Comparison of ENCODE assay signal across 3 cellular contexts in the genomic region with DNA sequence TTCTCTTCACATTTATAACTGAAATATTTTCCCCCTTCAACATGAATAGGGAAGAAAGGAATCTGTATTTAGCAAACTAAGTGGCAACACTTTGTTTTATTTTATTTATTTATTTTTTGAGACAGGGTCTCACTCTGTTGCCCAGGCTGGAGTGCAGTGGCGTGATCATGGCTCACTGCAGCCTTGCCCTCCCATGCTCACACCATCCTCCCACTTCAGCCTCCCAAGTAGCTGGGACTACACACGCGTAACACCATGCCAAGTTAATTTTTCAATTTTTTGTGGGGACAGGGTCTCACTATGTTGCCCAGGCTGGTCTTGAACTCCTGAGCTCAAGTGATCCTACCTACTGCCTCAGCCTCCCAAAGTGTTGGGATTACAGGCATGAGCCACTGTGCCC. TPM values are rescaled to one million over a fixed set of nuclear protein-coding genes. Genes with fewer than 3 reads are reported as not detected.
DNase-seq lines count a peak whose midpoint lies in the region; ATAC-seq, FAIRE-seq and TF ChIP-seq lines count a peak whose summit lies in the region.
"Not testable (repeated sequence)": the region's sequence is repeated elsewhere in the genome, so short reads cannot be mapped to it uniquely, and the experiment has no call there.

No MANE protein-coding gene starts in this region.

- H3K79me2 ChIP-seq in HepG2 (ENCODE audit: insufficient read depth, low read length): not testable (repeated sequence)

- 98% methylated on average over 3 of the region's 3 CpGs for WGBS in HepG2 (ENCODE audit: low lambda C conversion rate)

- H2AFZ ChIP-seq in HepG2 (ENCODE audit: low read length): not testable (repeated sequence)

- not testable (repeated sequence) for H3K9me3 ChIP-seq in HEK293 (ENCODE audit: control insufficient read depth, insufficient read depth, low read depth, low read length); HepG2 (ENCODE audit: low read length)

- FAIRE-seq in HepG2 (lab: Jason Lieb, UNC): not testable (repeated sequence)

- peaks cover 14% of the 10 kb centered on the region for H3K36me3 Mint-ChIP-seq in WTC11

- not testable (repeated sequence) for TF ChIP-seq RAD21 in HepG2 (CRISPR knock-in tag; IDR thresholded peaks at IDR 0.05)

- not testable (repeated sequence) for TF ChIP-seq CTCF in HEK293 (tag by site-specific recombination; IDR thresholded peaks at IDR 0.05); WTC11 (IDR thresholded peaks at IDR 0.05); HepG2 (CRISPR knock-in tag; IDR thresholded peaks at IDR 0.05)

- not testable (repeated sequence) for H3K27ac ChIP-seq in HEK293 (ENCODE audit: extremely low read depth, low read depth, low read length); HepG2 (ENCODE audit: extremely low read length, insufficient read depth, low read length)

- not testable (repeated sequence) for H3K4me1 Mint-ChIP-seq in WTC11

- intact Hi-C loops in HepG2 (cut with micrococcal nuclease; ENCODE audit: unreplicated experiment): not testable (repeated sequence)

- not testable (repeated sequence) for H3K4me1 ChIP-seq in HEK293 (ENCODE audit: control insufficient read depth, insufficient read depth, low read length)
- peaks cover 38% of the 10 kb centered on the region for H3K4me1 ChIP-seq in HepG2 (ENCODE audit: insufficient read depth, low read length)

- H3K9me3 Mint-ChIP-seq in WTC11: not testable (repeated sequence)

- not testable (repeated sequence) for TF ChIP-seq EP300 in HepG2 (IDR thresholded peaks at IDR 0.05; ENCODE audit: low read depth in 2 of 2, low read length in 2 of 2); HepG2 (CRISPR knock-in tag; IDR thresholded peaks at IDR 0.05; ENCODE audit: borderline replicate concordance)

- in situ Hi-C loops in HepG2 (cut with HindIII; ENCODE audit: extremely low pct_ligation_motif_present, low pct_unique_long_range_greater_than_20kb): not testable (repeated sequence)

- H3K27me3 Mint-ChIP-seq in WTC11 (ENCODE audit: low read depth): not testable (repeated sequence)

- CTCF ChIA-PET in HEK293 (lab: Yijun Ruan, JAX); HepG2 (lab: Yijun Ruan, JAX; ENCODE audit: low intra/inter-chr PET ratio, low total read pairs): not testable (repeated sequence)
- CTCF ChIA-PET in WTC11 (lab: Charles Lee): interaction anchor here (1.0 kb wide), 1 partner anchor 226 kb away, joined by 4 read pairs; no protein-coding TSS in a partner anchor

- not testable (repeated sequence) for H3K27ac Mint-ChIP-seq in WTC11

- POLR2A ChIA-PET in HEK293 (lab: Yijun Ruan, JAX); WTC11 (lab: Charles Lee); HepG2 (lab: Yijun Ruan, JAX): not testable (repeated sequence)

- H3K4me3 ChIP-seq in HEK293 (ENCODE audit: low read depth, low read length); HepG2 (replicated peaks in 1 of 3; ENCODE audit: insufficient read depth in 1 of 3, low read depth in 2 of 3, low read length in 3 of 3): not testable (repeated sequence)

- not testable (repeated sequence) for H3K4me3 Mint-ChIP-seq in WTC11

- not testable (repeated sequence) for H3K4me2 ChIP-seq in HepG2 (ENCODE audit: low read depth, low read length)

- not testable (repeated sequence) for ATAC-seq in WTC11, HepG2

- BruUV-seq in HepG2 (replicated peaks; lab: Mats Ljungman, UMichigan): not testable (repeated sequence)

- not testable (repeated sequence) for TF ChIP-seq POLR2A in HepG2 (IDR thresholded peaks at IDR 0.05; ENCODE audit: insufficient read depth in 1 of 2, low read depth in 2 of 2, low read length in 2 of 2)

- H3K27me3 ChIP-seq in HepG2 (ENCODE audit: control insufficient read depth in 1 of 2, insufficient read depth in 2 of 2, low read length in 2 of 2): not testable (repeated sequence)

- not testable (repeated sequence) for DNase-seq in WTC11 (ENCODE audit: low spot score); HepG2 (ENCODE audit: low spot score)

- H3K9ac ChIP-seq in HepG2 (ENCODE audit: insufficient read depth, low read depth, low read length): not testable (repeated sequence)

- H3K36me3 ChIP-seq in HEK293 (ENCODE audit: control insufficient read depth in 2 of 2, insufficient read depth in 1 of 2, low read length in 2 of 2): peaks cover 0 to 48% of the 10 kb centered on the region in 2 experiments; a peak in 2 of 3 replicates
- H3K36me3 ChIP-seq in HepG2 (replicated peaks in 1 of 2; ENCODE audit: control insufficient read depth in 1 of 2, insufficient read depth in 2 of 2, low read length in 2 of 2): peaks cover 6 to 51% of the 10 kb centered on the region in 2 experiments

- not testable (repeated sequence) for H4K20me1 ChIP-seq in HepG2 (ENCODE audit: insufficient read depth, low read length)

TF ChIP-seq in HEK293, 187 proteins besides CTCF, POLR2A, EP300 and RAD21:
- TF ChIP-seq ZNF121 (tag by site-specific recombination; IDR thresholded peaks at IDR 0.05): peak; percentile 76

TF ChIP-seq in WTC11, 78 proteins besides CTCF, POLR2A, EP300 and RAD21:
- TF ChIP-seq ZNF121 (CRISPR knock-in tag; IDR thresholded peaks at IDR 0.05): peak; percentile 83

TF ChIP-seq in HepG2, 621 proteins besides CTCF, POLR2A, EP300 and RAD21:
- TF ChIP-seq ZNF121 (CRISPR knock-in tag; IDR thresholded peaks at IDR 0.05) (peak; percentile 68), RBM22 (optimal IDR thresholded peaks at IDR 0.05; ENCODE audit: low read length) (peak; percentile 18)

RNA-seq across cellular contexts. Expression of gene RPS3A, which starts 36.6 kb away (rescaled TPM):
- 2,111 to 2,489 TPM (median 2,363 TPM) in 3 replicates for total RNA-seq in WTC11 (2021)
- 3,626 and 4,934 TPM in 2 replicates for total RNA-seq in HepG2 (2016; rRNA removed; fragmentation: Illumina TruSeq; extraction: Trizol)
- total RNA-seq in HepG2 (2016; cell fraction: cytosol; rRNA removed; fragmentation: Illumina TruSeq; extraction: Trizol; ENCODE audit: low read depth): 5,278 and 6,431 TPM in 2 replicates
- 3,639 and 4,846 TPM in 2 replicates for total RNA-seq in HepG2 (2016; cell fraction: insoluble cytoplasmic fraction; rRNA removed; fragmentation: Illumina TruSeq; extraction: Trizol)
- 9,738 and 10,914 TPM in 2 replicates for total RNA-seq in HepG2 (2016; cell fraction: membrane; rRNA removed; fragmentation: Illumina TruSeq; extraction: Trizol)
- total RNA-seq in HepG2 (2016; cell fraction: nucleus; rRNA removed; fragmentation: Illumina TruSeq; extraction: Trizol): 1,195 and 1,244 TPM in 2 replicates
- polyA plus RNA-seq in HepG2 (2011; rRNA removed): 2,723 and 3,332 TPM in 2 replicates
- polyA plus RNA-seq in HepG2 (2011; cell fraction: cytosol; rRNA removed): 1,940 and 3,073 TPM in 2 replicates
- 430 and 645 TPM in 2 replicates for polyA plus RNA-seq in HepG2 (2011; cell fraction: nucleus; rRNA removed)
- 3,103 and 3,233 TPM in 2 replicates for polyA plus RNA-seq in HepG2 (2012)
- polyA plus RNA-seq in HepG2 (2016; cell fraction: cytosol; fragmentation: Illumina TruSeq; extraction: Trizol; ENCODE audit: low read depth): 4,408 and 4,942 TPM in 2 replicates
- 3,704 and 3,862 TPM in 2 replicates for polyA plus RNA-seq in HepG2 (2016; cell fraction: insoluble cytoplasmic fraction; fragmentation: Illumina TruSeq; extraction: Trizol; ENCODE audit: low read depth)
- 7,339 and 7,526 TPM in 2 replicates for polyA plus RNA-seq in HepG2 (2016; cell fraction: membrane; fragmentation: Illumina TruSeq; extraction: Trizol; ENCODE audit: low read depth)
- 1,657 and 1,684 TPM in 2 replicates for polyA plus RNA-seq in HepG2 (2016; cell fraction: nucleus; fragmentation: Illumina TruSeq; extraction: Trizol; ENCODE audit: insufficient read depth, low read depth)
- polyA minus RNA-seq in HepG2 (2011; rRNA and poly(A)+ RNA removed; ENCODE audit: low replicate concordance): 178 and 224 TPM in 2 replicates
- polyA minus RNA-seq in HepG2 (2011; cell fraction: cytosol; rRNA and poly(A)+ RNA removed): 648 and 755 TPM in 2 replicates
- polyA minus RNA-seq in HepG2 (2011; cell fraction: nucleus; rRNA and poly(A)+ RNA removed): 219 and 322 TPM in 2 replicates
